9 cellular contexts compared by ENCODE assay signal in the genomic region with DNA sequence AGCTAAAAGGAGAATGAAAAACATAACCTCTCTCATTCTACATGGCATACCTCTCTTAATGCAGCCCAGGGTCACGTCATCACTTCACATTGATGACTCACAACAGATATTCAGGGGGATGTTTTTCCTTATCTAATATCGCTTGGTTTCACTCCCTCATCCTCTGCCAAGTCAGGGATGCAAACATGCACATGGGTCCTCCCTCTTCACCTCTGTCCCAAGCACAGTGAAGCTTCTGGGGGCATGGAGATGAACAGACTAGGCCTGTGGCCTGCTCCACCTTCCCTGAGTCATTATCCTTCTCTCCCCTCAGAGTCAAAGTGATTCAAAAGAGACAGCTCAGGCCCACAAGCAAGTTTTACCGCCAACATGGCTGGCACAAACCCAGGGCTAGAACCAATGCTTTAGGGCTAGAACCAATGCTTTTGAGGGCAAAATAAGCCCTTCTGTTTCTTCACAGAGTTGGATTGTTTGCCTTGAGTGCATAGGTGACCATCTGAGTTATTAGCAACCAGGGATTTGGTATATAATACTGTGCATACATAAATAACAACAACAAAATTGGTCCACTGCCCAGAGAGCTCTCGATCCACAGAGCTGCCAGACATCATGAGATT. TPM values are rescaled to one million over a fixed set of nuclear protein-coding genes. Genes with fewer than 3 reads are reported as not detected.
A peak's percentile ranks its signal among the peaks of the same experiment; 100 is the strongest.
DNase-seq lines count a peak whose midpoint lies in the region; ATAC-seq, FAIRE-seq and TF ChIP-seq lines count a peak whose summit lies in the region.
"Had no signal": no experiment of that assay in that cellular context is flagged by ENCODE, and none has a peak within 500 bp of the region (broad histone marks: within the 10 kb centered on the region; RNA-seq: fewer than 3 reads in every experiment).

No MANE protein-coding gene starts in this region.

- FAIRE-seq in frontal cortex (lab: Jason Lieb, UNC): no peak

- WGBS in spleen, 5 donors: 62 to 85% (median 78%) methylated on average over 4 of the region's 4 CpGs

- H3K4me1 ChIP-seq in left ventricle myocardium inferior (peaks cover 53% of the 10 kb centered on the region), spleen (peaks cover 23 to 65% (median 44%) of the 10 kb centered on the region in 6 donors)

- H3K9me3 ChIP-seq in left ventricle myocardium inferior (replicated peaks) (no peaks in the 10 kb centered on the region), spleen (no peaks in the 10 kb centered on the region)

- TF ChIP-seq POLR2A in spleen (IDR thresholded peaks at IDR 0.05): no peak

- H3K36me3 ChIP-seq in left ventricle myocardium inferior (no peaks in the 10 kb centered on the region), spleen (no peaks in the 10 kb centered on the region)

- H3K4me3 ChIP-seq in HFF-Myc (replicated peaks; ENCODE audit: low read depth, low read length) (peak overlapping the region; percentile 29; the same call in 1 of the 2 replicates), left ventricle myocardium inferior (no peak overlapping the region), spleen (no peak overlapping the region)

- H3K27ac ChIP-seq in VCaP (peak overlapping the region; percentile 84), left ventricle myocardium inferior (replicated peaks) (peak overlapping the region; percentile 95), spleen (peak overlapping the region; percentile 75 to 96 (median 89))

- intact Hi-C loops in left ventricle myocardium inferior (cut with micrococcal nuclease) (loop anchor here (10.0 kb wide), 1 partner anchor 91 kb away; no protein-coding TSS in a partner anchor), spleen (cut with DNase I; ENCODE audit: low total_unique reads) (loop anchor here (10.0 kb wide), 2 partner anchors 79 to 91 kb away; a partner anchor contains a TSS)

- TF ChIP-seq CTCF in HFF-Myc (IDR thresholded peaks at IDR 0.05; ENCODE audit: low read depth, low read length, missing control alignments) (no peak), VCaP (conservative IDR thresholded peaks at IDR 0.05) (no peak), left ventricle myocardium inferior (IDR thresholded peaks at IDR 0.05; ENCODE audit: borderline replicate concordance) (no peak), spleen (IDR thresholded peaks at IDR 0.05 in 8 of 11, conservative IDR thresholded peaks at IDR 0.05 in 3 of 11) (no peak)

- H3K27me3 ChIP-seq in left ventricle myocardium inferior (ENCODE audit: low read depth) (no peaks in the 10 kb centered on the region), spleen (replicated peaks in 1 of 7) (peaks cover 0 to 2% (median 0%) of the 10 kb centered on the region in 7 donors)

- ATAC-seq in activated CD4-positive, CD25-positive, alpha-beta regulatory T cell treated with anti-CD3 and anti-CD28 coated beads, Interleukin-2, amount 50 U/mL, for 24 hours: no peak

- DNase-seq in HFF-Myc (ENCODE audit: extremely low read depth, low read depth) (no peak), left ventricle myocardium inferior (no peak), spleen (no peak), islet precursor cell (no peak), frontal cortex (ENCODE audit: low spot score in 2 of 2) (no peak)
- no peak for DNase-seq in stimulated activated CD4-positive, alpha-beta T cell treated with anti-CD3 and anti-CD28 coated beads, Interleukin-2, amount 100 ng/mL, for 48 hours
- DNase-seq: NCI-H526 had no signal

RNA-seq across cellular contexts. Expression of a gene that starts 2.2 kb away (rescaled TPM):
- 115 TPM for total RNA-seq in left ventricle myocardium inferior
- total RNA-seq in spleen: 10 to 100 TPM; 25.3 to 96.9 (median 43.8) TPM
- polyA plus RNA-seq in spleen: 100 to 1,000 TPM in 2 of 3 donors, 10 to 100 TPM in 1; 73.3 to 176 (median 112) TPM
- total RNA-seq in frontal cortex: 1.6 TPM

RNA-seq across cellular contexts. Expression of a gene that starts 16.9 kb away (rescaled TPM):
- total RNA-seq in left ventricle myocardium inferior (4.1 TPM), spleen (under 1 TPM in 1 of 7 donors, not detected in 6; 0.77 TPM), frontal cortex (7.3 TPM)
- polyA plus RNA-seq in spleen: 10 to 100 TPM in 1 of 3 donors, 1 to 10 TPM in 1, not detected in 1; 1.5 to 11.5 TPM

RNA-seq across cellular contexts. Expression of a gene that starts 19.4 kb away (rescaled TPM):
- 126 TPM for total RNA-seq in left ventricle myocardium inferior
- 10 to 100 TPM in 6 of 7 donors, 1 to 10 TPM in 1; 2.5 to 49.6 (median 19.7) TPM for total RNA-seq in spleen
- 10 to 100 TPM; 21.0 to 34.0 (median 33.0) TPM for polyA plus RNA-seq in spleen
- total RNA-seq in frontal cortex: 5.7 TPM

RNA-seq across cellular contexts. Expression of a gene that starts 26.3 kb away (rescaled TPM):
- 3.1 TPM for total RNA-seq in left ventricle myocardium inferior
- total RNA-seq in spleen: 1 to 10 TPM in 6 of 7 donors, under 1 TPM in 1; 0.44 to 6.1 (median 3.5) TPM
- 10 to 100 TPM in 1 of 3 donors, 1 to 10 TPM in 1, under 1 TPM in 1; 0.93 to 11.8 (median 7.6) TPM for polyA plus RNA-seq in spleen
- total RNA-seq in frontal cortex: not detected

RNA-seq across cellular contexts. Expression of a gene that starts 32.3 kb away (rescaled TPM):
- total RNA-seq in left ventricle myocardium inferior: 1.2 TPM
- total RNA-seq in spleen: 10 to 100 TPM in 1 of 7 donors, 1 to 10 TPM in 2, not detected in 4; 1.5 to 27.3 (median 1.5) TPM
- polyA plus RNA-seq in spleen: 10 to 100 TPM in 1 of 3 donors, 1 to 10 TPM in 2; 1.1 to 14.2 (median 8.5) TPM
- not detected for total RNA-seq in frontal cortex

Comparison
In these comparisons a context has a peak if more than half of its experiments do, and no peak if none do; other contexts are left out.
1. RNA of a gene that starts 2.2 kb away (total RNA-seq): 115 TPM in left ventricle myocardium inferior (single experiment) and 25.3 to 96.9 TPM in spleen; 1.6 TPM in frontal cortex (single experiment); every median in the first group is over 10 times any median in the second.
2. Peak in every context shown above with its lines, with median percentiles within 50 percentile points of each other: H3K27ac ChIP-seq.